In genomic region chr19:45505151-45505995, GRCh38 we compare ENCODE assay signal across 2 cellular contexts.
A peak's percentile ranks its signal among the peaks of the same experiment; 100 is the strongest.
TF ChIP-seq lines count a peak whose summit lies in the region.

No MANE protein-coding gene starts in this region.

TF ChIP-seq in IMR-90, 13 proteins besides CTCF, POLR2A, EP300 and RAD21:
- TF ChIP-seq NFE2L2 (IDR thresholded peaks at IDR 0.05; ENCODE audit: low read depth, low read length) (no peak), FOS (IDR thresholded peaks at IDR 0.05; ENCODE audit: low read depth, low read length) (peak; percentile 52; the same call in 1 of the 2 replicates), CEBPB (IDR thresholded peaks at IDR 0.05; ENCODE audit: low read depth, low read length) (no peak)

TF ChIP-seq in GM12878, 131 proteins besides CTCF, POLR2A, EP300 and RAD21:
- TF ChIP-seq TCF7 (IDR thresholded peaks at IDR 0.05; ENCODE audit: borderline replicate concordance) (no peak), HDAC2 (IDR thresholded peaks at IDR 0.05) (no peak), NRF1 (conservative IDR thresholded peaks at IDR 0.05; ENCODE audit: low read depth, low read length) (no peak), REST (IDR thresholded peaks at IDR 0.05; ENCODE audit: low read depth, low read length) (no peak), EGR1 (IDR thresholded peaks at IDR 0.05; ENCODE audit: borderline replicate concordance in 1 of 2, low read depth in 2 of 2, low read length in 2 of 2) (no peak), STAT1 (conservative IDR thresholded peaks at IDR 0.05) (no peak)
